ENCODE assay signal across 8 cellular contexts in genomic region chr12:119544780-119545625, GRCh38. TPM values are rescaled to one million over a fixed set of nuclear protein-coding genes. Genes with fewer than 3 reads are reported as not detected.
DNase-seq lines count a peak whose midpoint lies in the region; ATAC-seq, FAIRE-seq and TF ChIP-seq lines count a peak whose summit lies in the region.

No MANE protein-coding gene starts in this region.

- no peak for TF ChIP-seq EP300 in transverse colon (IDR thresholded peaks at IDR 0.05; ENCODE audit: low read depth)

- intact Hi-C loops in transverse colon (cut with DNase I; ENCODE audit: low total_unique reads): loop anchor here (10.0 kb wide), 2 partner anchors 430 to 560 kb away; partner anchors contain the start of gene SRRM4

- TF ChIP-seq CTCF in fibroblast of villous mesenchyme (IDR thresholded peaks at IDR 0.05; ENCODE audit: insufficient read depth, low read depth, low read length) (peak; percentile 82), omental fat pad (IDR thresholded peaks at IDR 0.05) (peak in 1 of 3 donors; percentile 8), transverse colon (IDR thresholded peaks at IDR 0.05) (peak; percentile 72 to 83 (median 77))

- H3K9me3 ChIP-seq in transverse colon: no peaks in the 10 kb centered on the region

- no peak for TF ChIP-seq POLR2A in transverse colon (IDR thresholded peaks at IDR 0.05)

- ATAC-seq in omental fat pad (ENCODE audit: low FRiP score): no peak

- peaks cover 3% of the 10 kb centered on the region for H3K27me3 ChIP-seq in transverse colon

- no peaks in the 10 kb centered on the region for H3K36me3 ChIP-seq in transverse colon

- no peak overlapping the region for H3K4me3 ChIP-seq in fibroblast of villous mesenchyme (ENCODE audit: low read depth, low read length)
- H3K4me3 ChIP-seq in transverse colon: no peak overlapping the region

- WGBS in transverse colon (ENCODE audit: low coverage in 1 of 2), 2 donors: 42 to 63% methylated on average over 5 to 9 of the region's 9 CpGs

- H3K27ac ChIP-seq in transverse colon: no peak overlapping the region

- in situ Hi-C loops in transverse colon (cut with MboI; ENCODE audit: low pct_ligation_motif_present in 1 of 4, low pct_unique_long_range_greater_than_20kb in 1 of 4, low sequenced_read_pairs in 3 of 4): loop anchor here in 2 of 4 donors (25.0 kb wide), 2 partner anchors 433 to 558 kb away; partner anchors contain the start of gene SRRM4 (in 1 of the 2)

- H3K4me1 ChIP-seq in transverse colon: no peaks in the 10 kb centered on the region

- no peak for FAIRE-seq in RCC 7860 (lab: Jason Lieb, UNC)

- DNase-seq in NCI-H187 (lab: John Stamatoyannopoulos, UW) (peak; percentile 23 to 71), NCI-H187 treated with DMSO at 0.1 percent for 48 hours (lab: John Stamatoyannopoulos, UW) (no peak), KG1 (lab: John Stamatoyannopoulos, UW) (peak; percentile 38), RCC 7860 (ENCODE audit: low spot score) (peak; percentile 16), activated T-helper 1 cell treated with Interleukin-2 at 50 U/mL for 16 hours (ENCODE audit: low read depth) (peak; percentile 5), fibroblast of villous mesenchyme (ENCODE audit: low read depth) (peak; percentile 71), omental fat pad (ENCODE audit: low spot score) (peak; percentile 24), transverse colon (peak; percentile 50)

RNA-seq across cellular contexts. Expression of gene TMEM233, which starts 48.6 kb away (rescaled TPM):
- total RNA-seq in fibroblast of villous mesenchyme (not detected in 2 replicates), omental fat pad (under 1 TPM in 3 of 4 donors, not detected in 1; 0.12 to 0.38 (median 0.19) TPM), transverse colon (under 1 TPM in 1 of 4 donors, not detected in 3; 0.27 TPM)
